In genomic region chr12:6829532-6830220, GRCh38 we compare ENCODE assay signal across 8 cellular contexts. TPM values are rescaled to one million over a fixed set of nuclear protein-coding genes. Genes with fewer than 3 reads are reported as not detected.
DNase-seq lines count a peak whose midpoint lies in the region; ATAC-seq and TF ChIP-seq lines count a peak whose summit lies in the region.

No MANE protein-coding gene starts in this region.

- CTCF ChIA-PET in activated CD4-positive, alpha-beta memory T cell treated with anti-CD3 and anti-CD28 coated beads for 36 hours (lab: Charles Lee): interaction anchor here (0.9 to 2.8 kb wide), 9 partner anchors 9 to 76 kb away, joined by 3 to 16 read pairs (median 3); partner anchors contain the start of gene MLF2

- H3K4me3 ChIP-seq in left ventricle myocardium inferior (peak overlapping the region; percentile 92), skin epidermis (peak overlapping the region; percentile 50 to 69 (median 57))

- H3K9me3 Mint-ChIP-seq in activated CD4-positive, alpha-beta memory T cell treated with anti-CD3 and anti-CD28 coated beads for 36 hours: no peaks in the 10 kb centered on the region

- peaks cover 26% of the 10 kb centered on the region for H3K27me3 Mint-ChIP-seq in activated CD4-positive, alpha-beta memory T cell treated with anti-CD3 and anti-CD28 coated beads for 36 hours

- peaks cover 52% of the 10 kb centered on the region for H3K4me1 ChIP-seq in left ventricle myocardium inferior

- no peak for ATAC-seq in HG02970 (IDR thresholded peaks at IDR 0.05; ENCODE audit: low FRiP score, unreplicated experiment)

- peak; percentile 18 for TF ChIP-seq CTCF in left ventricle myocardium inferior (IDR thresholded peaks at IDR 0.05; ENCODE audit: borderline replicate concordance)

- peak overlapping the region; percentile 87 for H3K27ac ChIP-seq in left ventricle myocardium inferior (replicated peaks)
- peak overlapping the region in 17 of 21 experiments; percentile 39 to 92 (median 77) for H3K27ac ChIP-seq in skin epidermis

- no peaks in the 10 kb centered on the region for H3K9me3 ChIP-seq in left ventricle myocardium inferior (replicated peaks)

- POLR2A ChIA-PET in activated CD4-positive, alpha-beta memory T cell treated with anti-CD3 and anti-CD28 coated beads for 36 hours (lab: Charles Lee): interaction anchor here (1.0 to 2.2 kb wide), 7 partner anchors 11 to 106 kb away, joined by 3 to 7 read pairs (median 5); partner anchors contain the start of genes CD4, CDCA3, COPS7A and GNB3

- no peaks in the 10 kb centered on the region for H3K36me3 Mint-ChIP-seq in activated CD4-positive, alpha-beta memory T cell treated with anti-CD3 and anti-CD28 coated beads for 36 hours

- H3K4me1 Mint-ChIP-seq in activated CD4-positive, alpha-beta memory T cell treated with anti-CD3 and anti-CD28 coated beads for 36 hours (ENCODE audit: low read depth): peaks cover 19% of the 10 kb centered on the region

- peaks cover 5% of the 10 kb centered on the region for H3K27me3 ChIP-seq in left ventricle myocardium inferior (ENCODE audit: low read depth)

- peak overlapping the region; percentile 77 for H3K4me3 Mint-ChIP-seq in activated CD4-positive, alpha-beta memory T cell treated with anti-CD3 and anti-CD28 coated beads for 36 hours

- no peak overlapping the region for H3K27ac Mint-ChIP-seq in activated CD4-positive, alpha-beta memory T cell treated with anti-CD3 and anti-CD28 coated beads for 36 hours

- intact Hi-C loops in activated CD4-positive, alpha-beta memory T cell treated with anti-CD3 and anti-CD28 coated beads for 36 hours (cut with micrococcal nuclease): loop anchor here (5.0 kb wide), 2 partner anchors 142 to 212 kb away; partner anchors contain the start of gene ZNF384
- intact Hi-C loops in left ventricle myocardium inferior (cut with micrococcal nuclease): loop anchor here (5.0 kb wide), 1 partner anchor 82 kb away; no protein-coding TSS in a partner anchor

- DNase-seq in NCI-H2196 (lab: John Stamatoyannopoulos, UW; ENCODE audit: unreplicated experiment) (peak; percentile 34), NCI-H2196 treated with DMSO at 0.1 percent for 48 hours (lab: John Stamatoyannopoulos, UW; ENCODE audit: unreplicated experiment) (no peak), left ventricle myocardium inferior (no peak)
- DNase-seq in activated CD4-positive, alpha-beta memory T cell treated with anti-CD3 and anti-CD28 coated beads for 36 hours: no peak
- no peak for DNase-seq in activated effector memory CD4-positive, alpha-beta T cell treated with Interleukin-2 at 50 U/mL for 16 hours
- no peak for DNase-seq in activated effector memory CD4-positive, alpha-beta T cell treated with anti-CD3 and anti-CD28 coated beads, Interleukin-2, amount 50 U/mL, for 16 hours

- peaks cover 19% of the 10 kb centered on the region for H3K36me3 ChIP-seq in left ventricle myocardium inferior

RNA-seq across cellular contexts. Expression of gene P3H3, which starts 1.5 kb away (rescaled TPM):
- total RNA-seq in activated CD4-positive, alpha-beta memory T cell treated with anti-CD3 and anti-CD28 coated beads for 36 hours: 1 to 10 TPM; 2.5 to 2.7 TPM
- total RNA-seq in left ventricle myocardium inferior: 17.5 TPM

RNA-seq across cellular contexts. Expression of gene GPR162, which starts 8.1 kb away (rescaled TPM):
- total RNA-seq in activated CD4-positive, alpha-beta memory T cell treated with anti-CD3 and anti-CD28 coated beads for 36 hours: under 1 TPM in 1 of 2 experiments, not detected in 1; 0.31 TPM
- total RNA-seq in left ventricle myocardium inferior: 6.5 TPM

RNA-seq across cellular contexts. Expression of gene GNB3, which starts 11.0 kb away (rescaled TPM):
- under 1 TPM; 0.22 to 0.78 TPM for total RNA-seq in activated CD4-positive, alpha-beta memory T cell treated with anti-CD3 and anti-CD28 coated beads for 36 hours
- 7.5 TPM for total RNA-seq in left ventricle myocardium inferior

RNA-seq across cellular contexts. Expression of gene CDCA3, which starts 21.4 kb away (rescaled TPM):
- 10 to 100 TPM; 80.3 to 87.8 TPM for total RNA-seq in activated CD4-positive, alpha-beta memory T cell treated with anti-CD3 and anti-CD28 coated beads for 36 hours
- total RNA-seq in left ventricle myocardium inferior: 0.55 TPM

RNA-seq across cellular contexts. Expression of gene USP5, which starts 22.3 kb away (rescaled TPM):
- 100 to 1,000 TPM; 125 to 130 TPM for total RNA-seq in activated CD4-positive, alpha-beta memory T cell treated with anti-CD3 and anti-CD28 coated beads for 36 hours
- total RNA-seq in left ventricle myocardium inferior: 73.6 TPM
